ENCODE assay signal across 25 cellular contexts in the genomic region with DNA sequence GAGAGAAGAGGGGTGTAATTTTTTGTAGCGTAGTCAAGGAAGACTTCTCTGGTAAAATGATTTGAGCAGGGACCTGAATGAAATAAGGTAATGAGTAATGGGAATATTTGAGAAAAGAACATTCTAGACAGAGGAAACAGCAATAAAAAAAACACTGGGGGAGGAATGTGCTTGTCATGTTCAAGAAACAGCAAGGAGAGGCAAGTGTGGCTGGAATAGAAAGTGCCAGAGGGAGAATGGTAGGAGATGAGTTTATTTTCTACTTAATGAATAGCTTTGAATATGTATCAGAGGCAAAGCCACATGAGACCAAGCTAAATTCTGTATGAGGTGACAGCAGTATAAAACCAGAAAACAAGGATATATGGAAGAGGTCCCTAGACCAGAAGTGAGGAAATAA.
A peak's percentile ranks its signal among the peaks of the same experiment; 100 is the strongest.
DNase-seq lines count a peak whose midpoint lies in the region; ATAC-seq and TF ChIP-seq lines count a peak whose summit lies in the region.
"Had no signal": no experiment of that assay in that cellular context is flagged by ENCODE, and none has a peak within 500 bp of the region (broad histone marks: within the 10 kb centered on the region; RNA-seq: fewer than 3 reads in every experiment).

No MANE protein-coding gene starts in this region.

- DNase-seq in GM23338 (ENCODE audit: low spot score): no peak
- DNase-seq in chondrocyte (ENCODE audit: low spot score): no peak
- no peak for DNase-seq in mesothelial cell of epicardium (ENCODE audit: low spot score in 2 of 2, unreplicated experiment in 2 of 2)
- DNase-seq in MM.1S: no peak
- no peak for DNase-seq in dedifferentiated amniotic fluid mesenchymal stem cell (ENCODE audit: extremely low spot score)
- no peak for DNase-seq in mucosa of descending colon
- DNase-seq: activated CD4-positive, alpha-beta T cell treated with anti-CD3 and anti-CD28 coated beads for 48 hours; activated CD8-positive, alpha-beta memory T cell treated with anti-CD3 and anti-CD28 coated beads, Interleukin-2, amount 10 ng/mL, durations not matched to agents 7 days and 5 days; body of pancreas; CD8-positive, alpha-beta T cell; DND-41; lower lobe of right lung; NCI-H2029; NCI-H510A treated with DMSO at 0.1 percent for 48 hours; SHP77; stimulated activated naive CD4-positive, alpha-beta T cell had no signal

- ATAC-seq in GM23338 (no peak), HG03135 (IDR thresholded peaks at IDR 0.05; ENCODE audit: unreplicated experiment) (no peak), mucosa of descending colon (no peak)
- ATAC-seq: activated CD8-positive, alpha-beta memory T cell treated with anti-CD3 and anti-CD28 coated beads, Interleukin-2, amount 10 ng/mL, durations not matched to agents 7 days and 5 days; activated naive CD4-positive, alpha-beta T cell treated with anti-CD3 and anti-CD28 coated beads, Interleukin-2, amount 50 U/mL, for 72 hours; body of pancreas; CD8-positive, alpha-beta T cell; lower lobe of right lung had no signal

- H3K27me3 ChIP-seq in ACC112 (ENCODE audit: insufficient read depth, low read length) (no peaks in the 10 kb centered on the region), GM23338 (ENCODE audit: insufficient read depth) (no peaks in the 10 kb centered on the region), MM.1S (replicated peaks; ENCODE audit: insufficient read depth, low read length) (no peaks in the 10 kb centered on the region)
- H3K27me3 ChIP-seq: body of pancreas had no signal

- H3K36me3 Mint-ChIP-seq in GM23338 (ENCODE audit: low read depth) (no peaks in the 10 kb centered on the region), chondrocyte (ENCODE audit: low read depth) (no peaks in the 10 kb centered on the region), mesothelial cell of epicardium (no peaks in the 10 kb centered on the region)
- H3K36me3 Mint-ChIP-seq: CD8-positive, alpha-beta T cell had no signal

- no peaks in the 10 kb centered on the region for H3K9me3 ChIP-seq in MM.1S (replicated peaks; ENCODE audit: insufficient read depth, low read length)
- H3K9me3 ChIP-seq in mucosa of descending colon: no peaks in the 10 kb centered on the region
- H3K9me3 ChIP-seq: body of pancreas, HAP-1, lower lobe of right lung, thoracic aorta had no signal

- no peaks in the 10 kb centered on the region for H3K9me3 Mint-ChIP-seq in GM23338
- H3K9me3 Mint-ChIP-seq in chondrocyte (ENCODE audit: low read depth): no peaks in the 10 kb centered on the region
- H3K9me3 Mint-ChIP-seq in mesothelial cell of epicardium: no peaks in the 10 kb centered on the region
- H3K9me3 Mint-ChIP-seq: activated T-helper 1 cell treated with anti-CD3 and anti-CD28 coated beads, Interleukin-12 subunit alpha, Interleukin-12 subunit beta, Interleukin-2, Interleukin-4 antibody, amounts not matched to agents 30 ng/mL and 10 ng/mL and 1 ng/mL, durations not matched to agents 14 hours and 24 hours and 36 hours; CD8-positive, alpha-beta T cell had no signal

- H3K79me2 ChIP-seq in ACC112 (ENCODE audit: control insufficient read depth, insufficient read depth, low read length, unreplicated experiment): no peaks in the 10 kb centered on the region
- peaks cover 15% of the 10 kb centered on the region for H3K79me2 ChIP-seq in GM23338 (replicated peaks; ENCODE audit: insufficient read depth)
- H3K79me2 ChIP-seq in MM.1S (ENCODE audit: low read length): no peaks in the 10 kb centered on the region
- H3K79me2 ChIP-seq: parathyroid adenoma had no signal

- H2AFZ ChIP-seq in ACC112 (ENCODE audit: low read length, unreplicated experiment) (no peak overlapping the region), GM23338 (no peak overlapping the region), MM.1S (ENCODE audit: low read length) (no peak overlapping the region)
- H2AFZ ChIP-seq: parathyroid adenoma had no signal

- H3K4me1 Mint-ChIP-seq in GM23338: peaks cover 33% of the 10 kb centered on the region
- peaks cover 10% of the 10 kb centered on the region for H3K4me1 Mint-ChIP-seq in chondrocyte (ENCODE audit: low read depth)
- H3K4me1 Mint-ChIP-seq in mesothelial cell of epicardium: peaks cover 41% of the 10 kb centered on the region

- H3K4me2 ChIP-seq in GM23338 (no peak overlapping the region), MM.1S (ENCODE audit: low read depth, low read length) (no peak overlapping the region)
- H3K4me2 ChIP-seq: KMS-11 had no signal

- peaks cover 3% of the 10 kb centered on the region for H3K4me1 ChIP-seq in ACC112 (ENCODE audit: control insufficient read depth, insufficient read depth, low read length, unreplicated experiment)
- H3K4me1 ChIP-seq in GM23338 (ENCODE audit: insufficient read depth): peaks cover 9% of the 10 kb centered on the region
- H3K4me1 ChIP-seq in MM.1S (ENCODE audit: low read length): no peaks in the 10 kb centered on the region
- H3K4me1 ChIP-seq in mucosa of descending colon (ENCODE audit: low read depth): peaks cover 29% of the 10 kb centered on the region
- H3K4me1 ChIP-seq: lower lobe of right lung, parathyroid adenoma had no signal

- H3K27ac ChIP-seq in ACC112 (ENCODE audit: low read depth, low read length): no peak overlapping the region
- H3K27ac ChIP-seq in GM23338 (ENCODE audit: low read depth): no peak overlapping the region
- no peak overlapping the region for H3K27ac ChIP-seq in MM.1S (ENCODE audit: low read length)
- H3K27ac ChIP-seq: coronary artery, KMS-11, lower lobe of right lung, parathyroid adenoma, thoracic aorta had no signal

- no peak overlapping the region for H3K9ac ChIP-seq in MM.1S (ENCODE audit: low read length)
- H3K9ac ChIP-seq: KMS-11, parathyroid adenoma had no signal

- no peaks in the 10 kb centered on the region for H4K20me1 ChIP-seq in GM23338 (replicated peaks; ENCODE audit: insufficient read depth)
- H4K20me1 ChIP-seq in MM.1S (ENCODE audit: insufficient read depth, low read length): no peaks in the 10 kb centered on the region

- peak overlapping the region; percentile 44 for H3K27ac Mint-ChIP-seq in GM23338
- H3K27ac Mint-ChIP-seq in chondrocyte (ENCODE audit: unreplicated experiment): peak overlapping the region; percentile 65
- peak overlapping the region; percentile 2 for H3K27ac Mint-ChIP-seq in mesothelial cell of epicardium
- H3K27ac Mint-ChIP-seq: activated CD8-positive, alpha-beta memory T cell treated with anti-CD3 and anti-CD28 coated beads, Interleukin-2, amount 10 ng/mL, durations not matched to agents 7 days and 5 days; activated naive CD4-positive, alpha-beta T cell treated with anti-CD3 and anti-CD28 coated beads, Interleukin-2, amount 50 U/mL, for 72 hours; activated T-helper 1 cell treated with anti-CD3 and anti-CD28 coated beads, Interleukin-12 subunit alpha, Interleukin-12 subunit beta, Interleukin-2, Interleukin-4 antibody, amounts not matched to agents 30 ng/mL and 10 ng/mL and 1 ng/mL, durations not matched to agents 14 hours and 24 hours and 36 hours; CD8-positive, alpha-beta T cell had no signal

- intact Hi-C loops in mucosa of descending colon (cut with DNase I, micrococcal nuclease): no loop called here

- H3K36me3 ChIP-seq in ACC112 (ENCODE audit: insufficient read depth, low read length) (no peaks in the 10 kb centered on the region), GM23338 (ENCODE audit: insufficient read depth) (no peaks in the 10 kb centered on the region), MM.1S (replicated peaks; ENCODE audit: insufficient read depth, low read length) (no peaks in the 10 kb centered on the region), mucosa of descending colon (ENCODE audit: low read depth) (no peaks in the 10 kb centered on the region)
- H3K36me3 ChIP-seq: HAP-1, lower lobe of right lung, thoracic aorta had no signal

- H3K27me3 Mint-ChIP-seq in GM23338 (ENCODE audit: insufficient read depth, low read depth, poor library complexity) (peaks cover 3% of the 10 kb centered on the region), chondrocyte (ENCODE audit: low read depth) (no peaks in the 10 kb centered on the region), mesothelial cell of epicardium (ENCODE audit: low read depth) (no peaks in the 10 kb centered on the region)
- H3K27me3 Mint-ChIP-seq: activated CD8-positive, alpha-beta memory T cell treated with anti-CD3 and anti-CD28 coated beads, Interleukin-2, amount 10 ng/mL, durations not matched to agents 7 days and 5 days had no signal

- no peak overlapping the region for H3K4me3 Mint-ChIP-seq in GM23338
- H3K4me3 Mint-ChIP-seq in chondrocyte (ENCODE audit: unreplicated experiment): no peak overlapping the region
- H3K4me3 Mint-ChIP-seq in mesothelial cell of epicardium: no peak overlapping the region
- H3K4me3 Mint-ChIP-seq: activated CD8-positive, alpha-beta memory T cell treated with anti-CD3 and anti-CD28 coated beads, Interleukin-2, amount 10 ng/mL, durations not matched to agents 7 days and 5 days; activated T-helper 1 cell treated with anti-CD3 and anti-CD28 coated beads, Interleukin-12 subunit alpha, Interleukin-12 subunit beta, Interleukin-2, Interleukin-4 antibody, amounts not matched to agents 30 ng/mL and 10 ng/mL and 1 ng/mL, durations not matched to agents 14 hours and 24 hours and 36 hours; CD8-positive, alpha-beta T cell had no signal

- TF ChIP-seq CTCF in GM23338 (conservative IDR thresholded peaks at IDR 0.05; ENCODE audit: low read depth in 2 of 2): no peak
- no peak for TF ChIP-seq CTCF in chondrocyte (IDR thresholded peaks at IDR 0.05)
- TF ChIP-seq CTCF in mesothelial cell of epicardium (IDR thresholded peaks at IDR 0.05; ENCODE audit: unreplicated experiment): no peak
- no peak for TF ChIP-seq CTCF in MM.1S (IDR thresholded peaks at IDR 0.05; ENCODE audit: low read length)
- TF ChIP-seq CTCF in mucosa of descending colon (IDR thresholded peaks at IDR 0.05): no peak

- H3K9me2 ChIP-seq in GM23338 (ENCODE audit: insufficient read depth) (no peaks in the 10 kb centered on the region), MM.1S (replicated peaks; ENCODE audit: insufficient read depth, low read length) (no peaks in the 10 kb centered on the region)

- H3F3A ChIP-seq in GM23338 (replicated peaks; ENCODE audit: low read depth) (no peaks in the 10 kb centered on the region), MM.1S (ENCODE audit: insufficient read depth, low read length) (no peaks in the 10 kb centered on the region)

- H3K4me3 ChIP-seq in ACC112 (ENCODE audit: low read depth, low read length) (peak overlapping the region; percentile 5; the same call in 1 of the 2 replicates), GM23338 (no peak overlapping the region), MM.1S (ENCODE audit: low read length) (no peak overlapping the region), mucosa of descending colon (no peak overlapping the region)
- H3K4me3 ChIP-seq: body of pancreas, coronary artery, HAP-1, lower lobe of right lung, thoracic aorta had no signal

Comparison
In these comparisons a context has a peak if more than half of its experiments do, and no peak if none do; other contexts are left out.
1. H3K27ac Mint-ChIP-seq: peak in every context shown above with its lines; median percentile 65 in chondrocyte; 44 in GM23338; 2 in mesothelial cell of epicardium.